8 cellular contexts compared by ENCODE assay signal in the genomic region with DNA sequence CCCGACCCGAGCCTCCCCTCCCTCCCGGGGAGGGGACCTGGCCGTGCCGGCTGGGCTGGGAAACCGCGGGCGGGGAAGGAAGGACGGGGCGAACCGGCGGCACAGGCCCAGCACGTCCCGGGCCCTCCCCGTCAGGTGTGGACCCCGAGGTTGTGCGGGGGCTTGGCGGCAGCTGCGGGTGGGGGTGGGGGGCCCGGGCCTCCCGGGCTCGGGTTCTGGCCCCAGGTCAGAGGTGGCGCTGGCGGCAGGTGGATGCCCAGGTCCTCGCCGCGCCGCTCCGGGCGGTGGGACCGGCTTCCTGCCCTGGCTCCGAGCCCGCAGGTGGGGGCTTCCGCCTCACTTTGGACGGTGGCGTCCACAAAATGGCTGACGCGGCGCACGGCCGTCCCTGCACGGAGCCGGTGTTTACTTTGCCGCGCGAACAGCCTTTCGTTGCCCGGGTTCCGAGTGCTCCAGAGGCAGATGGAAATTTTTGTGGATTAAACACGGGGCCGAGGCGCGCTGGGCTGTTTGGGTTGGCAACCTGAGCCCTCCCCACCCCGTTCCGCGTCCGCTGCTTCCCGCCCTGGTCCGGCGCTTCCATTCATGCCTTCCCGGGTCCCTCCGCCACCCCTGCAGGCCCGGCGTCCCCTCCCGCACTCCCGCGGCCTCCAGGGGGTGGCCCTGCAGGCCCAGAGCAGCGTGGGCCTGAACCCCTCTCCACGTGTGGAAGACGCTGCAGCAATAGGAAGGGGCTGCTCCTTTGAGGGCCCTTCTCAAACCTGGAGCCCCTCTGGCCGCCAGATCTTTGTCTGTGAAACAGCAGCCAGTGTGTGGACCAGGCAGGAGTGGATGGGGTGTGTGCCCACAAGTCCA.
DNase-seq lines count a peak whose midpoint lies in the region; ATAC-seq and TF ChIP-seq lines count a peak whose summit lies in the region.

No MANE protein-coding gene starts in this region.

- H3K36me3 ChIP-seq in mucosa of rectum (ENCODE audit: control insufficient read depth in 2 of 2, insufficient read depth in 2 of 2, low read length in 2 of 2) (peaks cover 0 to 2% of the 10 kb centered on the region in 2 donors), tibial artery (no peaks in the 10 kb centered on the region)

- ATAC-seq in GM21717 (IDR thresholded peaks at IDR 0.05; ENCODE audit: unreplicated experiment) = no peak

- H3K4me1 ChIP-seq in mucosa of rectum (ENCODE audit: control insufficient read depth in 2 of 2, insufficient read depth in 2 of 2, low read length in 2 of 2) (peaks cover 0 to 3% of the 10 kb centered on the region in 2 donors), tibial artery (peaks cover 0 to 25% (median 13%) of the 10 kb centered on the region in 4 donors)

- no peak for TF ChIP-seq CTCF in tibial artery (IDR thresholded peaks at IDR 0.05)

- H3K4me3 ChIP-seq in mucosa of rectum (ENCODE audit: low read length in 2 of 2) (peak overlapping the region; percentile 56 to 66), tibial artery (peak overlapping the region; percentile 48 to 56)

- no peaks in the 10 kb centered on the region for H3K9me3 ChIP-seq in mucosa of rectum (ENCODE audit: control insufficient read depth in 2 of 2, low read length in 2 of 2)
- H3K9me3 ChIP-seq in tibial artery = no peaks in the 10 kb centered on the region

- intact Hi-C loops in tibial artery (cut with DNase I; ENCODE audit: low total_unique reads) = no loop called here

- H3K27me3 ChIP-seq in mucosa of rectum (ENCODE audit: control insufficient read depth in 2 of 2, insufficient read depth in 2 of 2, low read length in 2 of 2) = no peaks in the 10 kb centered on the region
- peaks cover 0 to 12% of the 10 kb centered on the region in 2 donors for H3K27me3 ChIP-seq in tibial artery

- H3K27ac ChIP-seq in mucosa of rectum (ENCODE audit: low read depth in 2 of 2, low read length in 2 of 2) (no peak overlapping the region), tibial artery (peak overlapping the region; percentile 17 to 58)

- H3K9ac ChIP-seq in mucosa of rectum (ENCODE audit: low read depth in 1 of 2, low read length in 2 of 2) = peak overlapping the region; percentile 14 to 44

- peak; percentile 42 for DNase-seq in NCI-H2029 (lab: John Stamatoyannopoulos, UW)
- DNase-seq in NCI-H2029 treated with DMSO at 0.1 percent for 48 hours (lab: John Stamatoyannopoulos, UW) = no peak
- DNase-seq in ecto neural progenitor cell (ENCODE audit: low spot score) = peak; percentile 48
- peak; percentile 15 to 72 for DNase-seq in tibial artery
- DNase-seq in HCEC 1CT = no peak
- DNase-seq in hippocampal formation (lab: John Stamatoyannopoulos, UW) = no peak

Comparison
In these comparisons a context has a peak if more than half of its experiments do, and no peak if none do; other contexts are left out.
1. DNase-seq: peak in NCI-H2029 (single experiment), ecto neural progenitor cell (single experiment) and tibial artery (2 of 2); none in NCI-H2029 treated with DMSO at 0.1 percent for 48 hours (single experiment), HCEC 1CT (single experiment) and hippocampal formation (0 of 2).
2. H3K27ac ChIP-seq: peak in tibial artery (2 of 2); none in mucosa of rectum (0 of 2).